1 cellular context compared by ENCODE assay signal in genomic region chr7:29405891-29406290, GRCh38.
TF ChIP-seq lines count a peak whose summit lies in the region.

No MANE protein-coding gene starts in this region.

TF ChIP-seq in HepG2, 621 proteins besides CTCF, POLR2A, EP300 and RAD21 (continued from another document and continues in another):
- TF ChIP-seq, protein P1, sequence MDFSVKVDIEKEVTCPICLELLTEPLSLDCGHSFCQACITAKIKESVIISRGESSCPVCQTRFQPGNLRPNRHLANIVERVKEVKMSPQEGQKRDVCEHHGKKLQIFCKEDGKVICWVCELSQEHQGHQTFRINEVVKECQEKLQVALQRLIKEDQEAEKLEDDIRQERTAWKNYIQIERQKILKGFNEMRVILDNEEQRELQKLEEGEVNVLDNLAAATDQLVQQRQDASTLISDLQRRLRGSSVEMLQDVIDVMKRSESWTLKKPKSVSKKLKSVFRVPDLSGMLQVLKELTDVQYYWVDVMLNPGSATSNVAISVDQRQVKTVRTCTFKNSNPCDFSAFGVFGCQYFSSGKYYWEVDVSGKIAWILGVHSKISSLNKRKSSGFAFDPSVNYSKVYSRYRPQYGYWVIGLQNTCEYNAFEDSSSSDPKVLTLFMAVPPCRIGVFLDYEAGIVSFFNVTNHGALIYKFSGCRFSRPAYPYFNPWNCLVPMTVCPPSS (IDR thresholded peaks at IDR 0.05) = no peak
- TF ChIP-seq NCOR1 (IDR thresholded peaks at IDR 0.05; ENCODE audit: borderline replicate concordance, low read length) (peak; percentile 40; the same call in 1 of the 2 replicates), PAWR (CRISPR knock-in tag; IDR thresholded peaks at IDR 0.05; ENCODE audit: borderline replicate concordance) (no peak), BHLHE40 (IDR thresholded peaks at IDR 0.05; ENCODE audit: low read length) (no peak), MZF1 (CRISPR knock-in tag; IDR thresholded peaks at IDR 0.05; ENCODE audit: borderline replicate concordance) (no peak), ZNF253 (CRISPR knock-in tag; IDR thresholded peaks at IDR 0.05; ENCODE audit: borderline replicate concordance) (no peak), PRPF4 (IDR thresholded peaks at IDR 0.05; ENCODE audit: low read depth, low read length, poor library complexity, severe bottlenecking) (no peak), JUN (CRISPR knock-in tag; IDR thresholded peaks at IDR 0.05) (no peak), ZSCAN31 (CRISPR knock-in tag; IDR thresholded peaks at IDR 0.05; ENCODE audit: low read depth) (no peak), SP140L (CRISPR knock-in tag; IDR thresholded peaks at IDR 0.05; ENCODE audit: borderline replicate concordance) (no peak), AKNA (CRISPR knock-in tag; IDR thresholded peaks at IDR 0.05; ENCODE audit: borderline replicate concordance) (no peak), ZNF280D (CRISPR knock-in tag; IDR thresholded peaks at IDR 0.05) (no peak), MLXIP (CRISPR knock-in tag; IDR thresholded peaks at IDR 0.05; ENCODE audit: borderline replicate concordance) (peak; percentile 75; the same call in 1 of the 2 replicates), KDM6A (CRISPR knock-in tag; IDR thresholded peaks at IDR 0.05; ENCODE audit: low read depth) (peak; percentile 50; the same call in 1 of the 2 replicates), ZFYVE20 (CRISPR knock-in tag; IDR thresholded peaks at IDR 0.05; ENCODE audit: borderline replicate concordance, low read depth) (no peak), ZNF703 (CRISPR knock-in tag; IDR thresholded peaks at IDR 0.05; ENCODE audit: borderline replicate concordance) (no peak), PCBP1 (IDR thresholded peaks at IDR 0.05; ENCODE audit: borderline replicate concordance, low read depth, low read length) (no peak), ZBED4 (CRISPR knock-in tag; IDR thresholded peaks at IDR 0.05; ENCODE audit: borderline replicate concordance) (no peak), TOE1 (CRISPR knock-in tag; IDR thresholded peaks at IDR 0.05) (no peak), STAT5B (CRISPR knock-in tag; IDR thresholded peaks at IDR 0.05) (no peak), XRCC5 (optimal IDR thresholded peaks at IDR 0.05; ENCODE audit: low read length) (no peak), ZFP82 (CRISPR knock-in tag; IDR thresholded peaks at IDR 0.05; ENCODE audit: borderline replicate concordance) (no peak)
- TF ChIP-seq, protein P2, sequence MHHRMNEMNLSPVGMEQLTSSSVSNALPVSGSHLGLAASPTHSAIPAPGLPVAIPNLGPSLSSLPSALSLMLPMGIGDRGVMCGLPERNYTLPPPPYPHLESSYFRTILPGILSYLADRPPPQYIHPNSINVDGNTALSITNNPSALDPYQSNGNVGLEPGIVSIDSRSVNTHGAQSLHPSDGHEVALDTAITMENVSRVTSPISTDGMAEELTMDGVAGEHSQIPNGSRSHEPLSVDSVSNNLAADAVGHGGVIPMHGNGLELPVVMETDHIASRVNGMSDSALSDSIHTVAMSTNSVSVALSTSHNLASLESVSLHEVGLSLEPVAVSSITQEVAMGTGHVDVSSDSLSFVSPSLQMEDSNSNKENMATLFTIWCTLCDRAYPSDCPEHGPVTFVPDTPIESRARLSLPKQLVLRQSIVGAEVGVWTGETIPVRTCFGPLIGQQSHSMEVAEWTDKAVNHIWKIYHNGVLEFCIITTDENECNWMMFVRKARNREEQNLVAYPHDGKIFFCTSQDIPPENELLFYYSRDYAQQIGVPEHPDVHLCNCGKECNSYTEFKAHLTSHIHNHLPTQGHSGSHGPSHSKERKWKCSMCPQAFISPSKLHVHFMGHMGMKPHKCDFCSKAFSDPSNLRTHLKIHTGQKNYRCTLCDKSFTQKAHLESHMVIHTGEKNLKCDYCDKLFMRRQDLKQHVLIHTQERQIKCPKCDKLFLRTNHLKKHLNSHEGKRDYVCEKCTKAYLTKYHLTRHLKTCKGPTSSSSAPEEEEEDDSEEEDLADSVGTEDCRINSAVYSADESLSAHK (CRISPR knock-in tag; IDR thresholded peaks at IDR 0.05; ENCODE audit: borderline replicate concordance) = no peak
- TF ChIP-seq, protein P3, sequence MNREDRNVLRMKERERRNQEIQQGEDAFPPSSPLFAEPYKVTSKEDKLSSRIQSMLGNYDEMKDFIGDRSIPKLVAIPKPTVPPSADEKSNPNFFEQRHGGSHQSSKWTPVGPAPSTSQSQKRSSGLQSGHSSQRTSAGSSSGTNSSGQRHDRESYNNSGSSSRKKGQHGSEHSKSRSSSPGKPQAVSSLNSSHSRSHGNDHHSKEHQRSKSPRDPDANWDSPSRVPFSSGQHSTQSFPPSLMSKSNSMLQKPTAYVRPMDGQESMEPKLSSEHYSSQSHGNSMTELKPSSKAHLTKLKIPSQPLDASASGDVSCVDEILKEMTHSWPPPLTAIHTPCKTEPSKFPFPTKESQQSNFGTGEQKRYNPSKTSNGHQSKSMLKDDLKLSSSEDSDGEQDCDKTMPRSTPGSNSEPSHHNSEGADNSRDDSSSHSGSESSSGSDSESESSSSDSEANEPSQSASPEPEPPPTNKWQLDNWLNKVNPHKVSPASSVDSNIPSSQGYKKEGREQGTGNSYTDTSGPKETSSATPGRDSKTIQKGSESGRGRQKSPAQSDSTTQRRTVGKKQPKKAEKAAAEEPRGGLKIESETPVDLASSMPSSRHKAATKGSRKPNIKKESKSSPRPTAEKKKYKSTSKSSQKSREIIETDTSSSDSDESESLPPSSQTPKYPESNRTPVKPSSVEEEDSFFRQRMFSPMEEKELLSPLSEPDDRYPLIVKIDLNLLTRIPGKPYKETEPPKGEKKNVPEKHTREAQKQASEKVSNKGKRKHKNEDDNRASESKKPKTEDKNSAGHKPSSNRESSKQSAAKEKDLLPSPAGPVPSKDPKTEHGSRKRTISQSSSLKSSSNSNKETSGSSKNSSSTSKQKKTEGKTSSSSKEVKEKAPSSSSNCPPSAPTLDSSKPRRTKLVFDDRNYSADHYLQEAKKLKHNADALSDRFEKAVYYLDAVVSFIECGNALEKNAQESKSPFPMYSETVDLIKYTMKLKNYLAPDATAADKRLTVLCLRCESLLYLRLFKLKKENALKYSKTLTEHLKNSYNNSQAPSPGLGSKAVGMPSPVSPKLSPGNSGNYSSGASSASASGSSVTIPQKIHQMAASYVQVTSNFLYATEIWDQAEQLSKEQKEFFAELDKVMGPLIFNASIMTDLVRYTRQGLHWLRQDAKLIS (CRISPR knock-in tag; IDR thresholded peaks at IDR 0.05) = no peak
- TF ChIP-seq, protein P4, sequence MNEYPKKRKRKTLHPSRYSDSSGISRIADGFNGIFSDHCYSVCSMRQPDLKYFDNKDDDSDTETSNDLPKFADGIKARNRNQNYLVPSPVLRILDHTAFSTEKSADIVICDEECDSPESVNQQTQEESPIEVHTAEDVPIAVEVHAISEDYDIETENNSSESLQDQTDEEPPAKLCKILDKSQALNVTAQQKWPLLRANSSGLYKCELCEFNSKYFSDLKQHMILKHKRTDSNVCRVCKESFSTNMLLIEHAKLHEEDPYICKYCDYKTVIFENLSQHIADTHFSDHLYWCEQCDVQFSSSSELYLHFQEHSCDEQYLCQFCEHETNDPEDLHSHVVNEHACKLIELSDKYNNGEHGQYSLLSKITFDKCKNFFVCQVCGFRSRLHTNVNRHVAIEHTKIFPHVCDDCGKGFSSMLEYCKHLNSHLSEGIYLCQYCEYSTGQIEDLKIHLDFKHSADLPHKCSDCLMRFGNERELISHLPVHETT (CRISPR knock-in tag; conservative IDR thresholded peaks at IDR 0.05) = no peak
